Comparison of ENCODE assay signal across 1 cellular context in the genomic region with DNA sequence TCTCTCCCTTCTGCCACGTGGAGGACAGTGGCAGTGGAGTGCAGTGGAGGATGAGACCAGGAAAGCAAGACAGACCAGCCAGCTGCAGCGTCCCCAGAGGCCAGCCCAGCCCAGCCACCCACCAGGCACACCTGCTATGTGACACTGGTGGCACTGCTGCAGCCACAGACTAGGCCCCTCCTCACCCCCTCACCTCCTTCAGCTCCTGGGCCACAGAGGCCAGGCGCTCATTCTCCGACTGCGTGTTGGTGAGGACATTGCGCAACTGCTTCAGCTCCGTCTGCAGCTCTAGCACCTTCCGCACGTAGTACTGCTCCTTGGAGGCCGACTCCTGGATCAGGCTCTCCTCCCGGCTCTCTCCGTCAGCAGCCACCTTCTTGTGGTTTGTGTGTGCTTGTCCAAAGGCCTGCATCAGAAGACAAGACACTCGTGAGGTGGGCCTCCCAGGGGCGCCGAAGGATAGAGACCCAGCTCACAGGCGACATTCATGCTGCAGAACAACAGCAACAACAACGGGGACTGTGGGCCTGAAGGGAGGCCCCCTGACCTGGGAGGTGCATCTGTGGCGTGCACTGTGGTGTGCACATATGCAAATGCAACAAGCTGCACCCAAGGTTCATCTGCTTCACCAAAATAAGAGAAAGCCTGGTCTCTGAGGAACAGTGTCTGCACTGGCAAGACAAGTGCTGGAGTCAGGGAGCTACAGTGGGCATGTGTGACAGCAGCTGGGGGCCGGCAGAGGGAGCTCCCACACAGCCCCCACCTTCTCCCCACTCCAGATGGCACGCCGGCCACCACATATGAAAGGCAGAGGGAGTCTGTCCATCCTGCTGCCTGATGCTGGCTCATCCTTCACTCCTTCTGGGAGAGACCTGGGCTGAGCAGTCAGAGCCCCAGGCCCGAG.
TF ChIP-seq lines count a peak whose summit lies in the region.

No MANE protein-coding gene starts in this region.

TF ChIP-seq in HepG2, 621 proteins besides CTCF, POLR2A, EP300 and RAD21:
- TF ChIP-seq, protein P1, sequence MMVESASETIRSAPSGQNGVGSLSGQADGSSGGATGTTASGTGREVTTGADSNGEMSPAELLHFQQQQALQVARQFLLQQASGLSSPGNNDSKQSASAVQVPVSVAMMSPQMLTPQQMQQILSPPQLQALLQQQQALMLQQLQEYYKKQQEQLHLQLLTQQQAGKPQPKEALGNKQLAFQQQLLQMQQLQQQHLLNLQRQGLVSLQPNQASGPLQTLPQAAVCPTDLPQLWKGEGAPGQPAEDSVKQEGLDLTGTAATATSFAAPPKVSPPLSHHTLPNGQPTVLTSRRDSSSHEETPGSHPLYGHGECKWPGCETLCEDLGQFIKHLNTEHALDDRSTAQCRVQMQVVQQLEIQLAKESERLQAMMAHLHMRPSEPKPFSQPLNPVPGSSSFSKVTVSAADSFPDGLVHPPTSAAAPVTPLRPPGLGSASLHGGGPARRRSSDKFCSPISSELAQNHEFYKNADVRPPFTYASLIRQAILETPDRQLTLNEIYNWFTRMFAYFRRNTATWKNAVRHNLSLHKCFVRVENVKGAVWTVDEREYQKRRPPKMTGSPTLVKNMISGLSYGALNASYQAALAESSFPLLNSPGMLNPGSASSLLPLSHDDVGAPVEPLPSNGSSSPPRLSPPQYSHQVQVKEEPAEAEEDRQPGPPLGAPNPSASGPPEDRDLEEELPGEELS (CRISPR knock-in tag; IDR thresholded peaks at IDR 0.05) = no peak
- TF ChIP-seq ETV5 (CRISPR knock-in tag; IDR thresholded peaks at IDR 0.05; ENCODE audit: borderline replicate concordance) (no peak), SMAD1 (CRISPR knock-in tag; IDR thresholded peaks at IDR 0.05; ENCODE audit: borderline replicate concordance, low read depth) (no peak), ZFP62 (CRISPR knock-in tag; IDR thresholded peaks at IDR 0.05) (no peak), SSRP1 (CRISPR knock-in tag; IDR thresholded peaks at IDR 0.05) (no peak), ZNF879 (CRISPR knock-in tag; IDR thresholded peaks at IDR 0.05) (no peak), ZNF180 (CRISPR knock-in tag; IDR thresholded peaks at IDR 0.05; ENCODE audit: borderline replicate concordance, low read depth) (no peak), STAG1 (CRISPR knock-in tag; IDR thresholded peaks at IDR 0.05) (peak; percentile 61), ZNF547 (CRISPR knock-in tag; IDR thresholded peaks at IDR 0.05) (no peak), PCBP1 (IDR thresholded peaks at IDR 0.05; ENCODE audit: borderline replicate concordance, low read depth, low read length) (no peak), HNRNPUL1 (IDR thresholded peaks at IDR 0.05; ENCODE audit: low read depth, low read length) (no peak), ZNF776 (CRISPR knock-in tag; IDR thresholded peaks at IDR 0.05) (no peak), CEBPG (CRISPR knock-in tag; IDR thresholded peaks at IDR 0.05) (0 out of 2 replicates have a peak, but pooled peaks have one; percentile 28), GATAD2A (CRISPR knock-in tag; IDR thresholded peaks at IDR 0.05) (no peak), FOXK2 (IDR thresholded peaks at IDR 0.05) (no peak), AKAP8 (CRISPR knock-in tag; IDR thresholded peaks at IDR 0.05) (no peak), ZBTB38 (CRISPR knock-in tag; IDR thresholded peaks at IDR 0.05) (no peak), CEBPB (IDR thresholded peaks at IDR 0.05; ENCODE audit: borderline replicate concordance, low read depth, low read length) (peak; percentile 92), ZNF335 (CRISPR knock-in tag; IDR thresholded peaks at IDR 0.05) (no peak), POLR2G (IDR thresholded peaks at IDR 0.05; ENCODE audit: low read depth, low read length) (no peak), CCAR2 (optimal IDR thresholded peaks at IDR 0.05; ENCODE audit: low read depth, low read length) (no peak), ZNF563 (CRISPR knock-in tag; IDR thresholded peaks at IDR 0.05) (no peak), TSC22D2 (CRISPR knock-in tag; IDR thresholded peaks at IDR 0.05; ENCODE audit: borderline replicate concordance) (no peak), ZSCAN29 (CRISPR knock-in tag; conservative IDR thresholded peaks at IDR 0.05) (no peak)
- TF ChIP-seq, protein P2, sequence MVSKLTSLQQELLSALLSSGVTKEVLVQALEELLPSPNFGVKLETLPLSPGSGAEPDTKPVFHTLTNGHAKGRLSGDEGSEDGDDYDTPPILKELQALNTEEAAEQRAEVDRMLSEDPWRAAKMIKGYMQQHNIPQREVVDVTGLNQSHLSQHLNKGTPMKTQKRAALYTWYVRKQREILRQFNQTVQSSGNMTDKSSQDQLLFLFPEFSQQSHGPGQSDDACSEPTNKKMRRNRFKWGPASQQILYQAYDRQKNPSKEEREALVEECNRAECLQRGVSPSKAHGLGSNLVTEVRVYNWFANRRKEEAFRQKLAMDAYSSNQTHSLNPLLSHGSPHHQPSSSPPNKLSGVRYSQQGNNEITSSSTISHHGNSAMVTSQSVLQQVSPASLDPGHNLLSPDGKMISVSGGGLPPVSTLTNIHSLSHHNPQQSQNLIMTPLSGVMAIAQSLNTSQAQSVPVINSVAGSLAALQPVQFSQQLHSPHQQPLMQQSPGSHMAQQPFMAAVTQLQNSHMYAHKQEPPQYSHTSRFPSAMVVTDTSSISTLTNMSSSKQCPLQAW (CRISPR knock-in tag; IDR thresholded peaks at IDR 0.05) = no peak
- TF ChIP-seq, protein P3, sequence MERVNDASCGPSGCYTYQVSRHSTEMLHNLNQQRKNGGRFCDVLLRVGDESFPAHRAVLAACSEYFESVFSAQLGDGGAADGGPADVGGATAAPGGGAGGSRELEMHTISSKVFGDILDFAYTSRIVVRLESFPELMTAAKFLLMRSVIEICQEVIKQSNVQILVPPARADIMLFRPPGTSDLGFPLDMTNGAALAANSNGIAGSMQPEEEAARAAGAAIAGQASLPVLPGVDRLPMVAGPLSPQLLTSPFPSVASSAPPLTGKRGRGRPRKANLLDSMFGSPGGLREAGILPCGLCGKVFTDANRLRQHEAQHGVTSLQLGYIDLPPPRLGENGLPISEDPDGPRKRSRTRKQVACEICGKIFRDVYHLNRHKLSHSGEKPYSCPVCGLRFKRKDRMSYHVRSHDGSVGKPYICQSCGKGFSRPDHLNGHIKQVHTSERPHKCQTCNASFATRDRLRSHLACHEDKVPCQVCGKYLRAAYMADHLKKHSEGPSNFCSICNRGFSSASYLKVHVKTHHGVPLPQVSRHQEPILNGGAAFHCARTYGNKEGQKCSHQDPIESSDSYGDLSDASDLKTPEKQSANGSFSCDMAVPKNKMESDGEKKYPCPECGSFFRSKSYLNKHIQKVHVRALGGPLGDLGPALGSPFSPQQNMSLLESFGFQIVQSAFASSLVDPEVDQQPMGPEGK (CRISPR knock-in tag; IDR thresholded peaks at IDR 0.05) = peak; percentile 67
- TF ChIP-seq, protein P4, sequence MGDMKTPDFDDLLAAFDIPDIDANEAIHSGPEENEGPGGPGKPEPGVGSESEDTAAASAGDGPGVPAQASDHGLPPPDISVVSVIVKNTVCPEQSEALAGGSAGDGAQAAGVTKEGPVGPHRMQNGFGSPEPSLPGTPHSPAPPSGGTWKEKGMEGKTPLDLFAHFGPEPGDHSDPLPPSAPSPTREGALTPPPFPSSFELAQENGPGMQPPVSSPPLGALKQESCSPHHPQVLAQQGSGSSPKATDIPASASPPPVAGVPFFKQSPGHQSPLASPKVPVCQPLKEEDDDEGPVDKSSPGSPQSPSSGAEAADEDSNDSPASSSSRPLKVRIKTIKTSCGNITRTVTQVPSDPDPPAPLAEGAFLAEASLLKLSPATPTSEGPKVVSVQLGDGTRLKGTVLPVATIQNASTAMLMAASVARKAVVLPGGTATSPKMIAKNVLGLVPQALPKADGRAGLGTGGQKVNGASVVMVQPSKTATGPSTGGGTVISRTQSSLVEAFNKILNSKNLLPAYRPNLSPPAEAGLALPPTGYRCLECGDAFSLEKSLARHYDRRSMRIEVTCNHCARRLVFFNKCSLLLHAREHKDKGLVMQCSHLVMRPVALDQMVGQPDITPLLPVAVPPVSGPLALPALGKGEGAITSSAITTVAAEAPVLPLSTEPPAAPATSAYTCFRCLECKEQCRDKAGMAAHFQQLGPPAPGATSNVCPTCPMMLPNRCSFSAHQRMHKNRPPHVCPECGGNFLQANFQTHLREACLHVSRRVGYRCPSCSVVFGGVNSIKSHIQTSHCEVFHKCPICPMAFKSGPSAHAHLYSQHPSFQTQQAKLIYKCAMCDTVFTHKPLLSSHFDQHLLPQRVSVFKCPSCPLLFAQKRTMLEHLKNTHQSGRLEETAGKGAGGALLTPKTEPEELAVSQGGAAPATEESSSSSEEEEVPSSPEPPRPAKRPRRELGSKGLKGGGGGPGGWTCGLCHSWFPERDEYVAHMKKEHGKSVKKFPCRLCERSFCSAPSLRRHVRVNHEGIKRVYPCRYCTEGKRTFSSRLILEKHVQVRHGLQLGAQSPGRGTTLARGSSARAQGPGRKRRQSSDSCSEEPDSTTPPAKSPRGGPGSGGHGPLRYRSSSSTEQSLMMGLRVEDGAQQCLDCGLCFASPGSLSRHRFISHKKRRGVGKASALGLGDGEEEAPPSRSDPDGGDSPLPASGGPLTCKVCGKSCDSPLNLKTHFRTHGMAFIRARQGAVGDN (CRISPR knock-in tag; IDR thresholded peaks at IDR 0.05) = no peak; the same call in 1 of the 2 replicates
